ENCODE assay signal across 20 cellular contexts in genomic region chr5:180171568-180172094, GRCh38. TPM values are rescaled to one million over a fixed set of nuclear protein-coding genes. Genes with fewer than 3 reads are reported as not detected.
"Had no signal": no experiment of that assay in that cellular context is flagged by ENCODE, and none has a peak within 500 bp of the region (broad histone marks: within the 10 kb centered on the region; RNA-seq: fewer than 3 reads in every experiment).

No MANE protein-coding gene starts in this region.

- H3K9me3 ChIP-seq: adrenal gland, colonic mucosa, neutrophil, upper lobe of left lung had no signal

- H3K27ac Mint-ChIP-seq: activated B cell treated with CpG ODN at 0.5 μM for 24 hours; activated CD8-positive, alpha-beta T cell treated with anti-CD3 and anti-CD28 coated beads, Interleukin-2, amount 10 ng/mL, durations not matched to agents 7 days and 5 days; activated naive CD4-positive, alpha-beta T cell treated with anti-CD3 and anti-CD28 coated beads, Interleukin-2, amount 50 U/mL, for 24 hours; naive thymus-derived CD8-positive, alpha-beta T cell had no signal

- H3K36me3 ChIP-seq: adrenal gland, colonic mucosa, neutrophil, upper lobe of left lung had no signal

- H3K4me3 ChIP-seq: adrenal gland, colonic mucosa, smooth muscle cell, upper lobe of left lung had no signal

- H3K36me3 Mint-ChIP-seq: activated naive CD4-positive, alpha-beta T cell treated with anti-CD3 and anti-CD28 coated beads, Interleukin-2, amount 50 U/mL, for 24 hours; naive thymus-derived CD8-positive, alpha-beta T cell had no signal

- H3K9me3 Mint-ChIP-seq: activated B cell treated with CpG ODN at 0.5 μM for 24 hours; activated naive CD4-positive, alpha-beta T cell treated with anti-CD3 and anti-CD28 coated beads, Interleukin-2, amount 50 U/mL, for 24 hours; naive thymus-derived CD8-positive, alpha-beta T cell had no signal

- H3K27ac ChIP-seq: adrenal gland, colonic mucosa, neutrophil, upper lobe of left lung had no signal

- H3K4me3 Mint-ChIP-seq: activated B cell treated with CpG ODN at 0.5 μM for 24 hours; activated CD8-positive, alpha-beta T cell treated with anti-CD3 and anti-CD28 coated beads, Interleukin-2, amount 10 ng/mL, durations not matched to agents 7 days and 5 days; activated naive CD4-positive, alpha-beta T cell treated with anti-CD3 and anti-CD28 coated beads, Interleukin-2, amount 50 U/mL, for 24 hours; naive thymus-derived CD8-positive, alpha-beta T cell had no signal

- H3K4me1 Mint-ChIP-seq: activated B cell treated with CpG ODN at 0.5 μM for 24 hours; activated naive CD4-positive, alpha-beta T cell treated with anti-CD3 and anti-CD28 coated beads, Interleukin-2, amount 50 U/mL, for 24 hours had no signal

- DNase-seq: activated B cell treated with CpG ODN at 0.5 μM for 24 hours; activated CD4-positive, alpha-beta T cell treated with anti-CD3 and anti-CD28 coated beads for 48 hours; activated CD8-positive, alpha-beta memory T cell treated with anti-CD3 and anti-CD28 coated beads, Interleukin-2, amount 50 U/mL, for 4 hours; activated CD8-positive, alpha-beta T cell treated with anti-CD3 and anti-CD28 coated beads, Interleukin-2, amount 10 ng/mL, durations not matched to agents 7 days and 5 days; activated effector memory CD4-positive, alpha-beta T cell treated with anti-CD3 and anti-CD28 coated beads, Interleukin-2, amount 50 U/mL, for 16 hours; activated T-cell treated with anti-CD3 and anti-CD28 coated beads, Interleukin-2, amount 50 U/mL, for 48 hours; colonic mucosa; glutamatergic neuron; naive thymus-derived CD8-positive, alpha-beta T cell; stimulated activated CD4-positive, alpha-beta T cell treated with anti-CD3 and anti-CD28 coated beads, Interleukin-4, amount 100 ng/mL, for 4 hours; stimulated activated CD8-positive, alpha-beta memory T cell treated with anti-CD3 and anti-CD28 coated beads, Interleukin-4, amount 100 ng/mL, for 48 hours; stimulated activated naive CD4-positive, alpha-beta T cell treated with Interleukin-2 at 50 U/mL for 16 hours; SW 1271 had no signal

- H3K27me3 Mint-ChIP-seq: activated naive CD4-positive, alpha-beta T cell treated with anti-CD3 and anti-CD28 coated beads, Interleukin-2, amount 50 U/mL, for 24 hours had no signal

- H3K27me3 ChIP-seq: adrenal gland, colonic mucosa, neutrophil, upper lobe of left lung had no signal

- ATAC-seq: activated CD8-positive, alpha-beta T cell treated with anti-CD3 and anti-CD28 coated beads, Interleukin-2, amount 10 ng/mL, durations not matched to agents 7 days and 5 days; esophagus mucosa; naive thymus-derived CD8-positive, alpha-beta T cell had no signal

- H3K4me1 ChIP-seq: adrenal gland, colonic mucosa, upper lobe of left lung had no signal

RNA-seq across cellular contexts. Expression of gene RASGEF1C, which starts 37.4 kb away (rescaled TPM):
- total RNA-seq: activated B cell treated with CpG ODN at 0.5 μM for 24 hours; activated CD8-positive, alpha-beta T cell treated with anti-CD3 and anti-CD28 coated beads, Interleukin-2, amount 10 ng/mL, durations not matched to agents 7 days and 5 days; esophagus mucosa; naive thymus-derived CD8-positive, alpha-beta T cell; smooth muscle cell; T-helper 2 cell treated with Interferon-gamma antibody and Interleukin-4, amounts not matched to agents 100 ng/mL and 5 ng/mL, for 36 hours; upper lobe of left lung had no signal
- polyA plus RNA-seq: naive thymus-derived CD8-positive, alpha-beta T cell had no signal
